ENCODE assay signal across 27 cellular contexts in the genomic region with DNA sequence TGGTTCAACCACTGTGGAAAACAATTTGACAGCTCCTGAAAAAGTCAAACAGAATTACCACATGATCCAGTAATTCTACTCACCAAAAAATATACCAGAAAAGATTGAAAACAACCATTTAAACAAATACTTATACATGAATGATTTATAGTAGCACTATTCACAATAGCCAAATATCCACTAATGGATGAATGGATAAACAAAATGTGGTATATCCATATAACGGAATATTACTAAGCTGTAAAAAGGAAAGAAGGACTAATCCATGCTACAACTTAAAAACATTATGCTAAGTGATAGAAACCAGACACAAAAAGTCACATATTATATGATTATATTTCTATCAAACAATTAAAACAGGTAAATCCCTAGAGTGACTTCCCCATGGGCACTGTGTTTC.
"Had no signal": no experiment of that assay in that cellular context is flagged by ENCODE, and none has a peak within 500 bp of the region (broad histone marks: within the 10 kb centered on the region; RNA-seq: fewer than 3 reads in every experiment).

No MANE protein-coding gene starts in this region.

- H3K4me1 Mint-ChIP-seq: memory B cell; naive thymus-derived CD4-positive, alpha-beta T cell; natural killer cell had no signal

- H3K27ac Mint-ChIP-seq: memory B cell; naive thymus-derived CD4-positive, alpha-beta T cell; natural killer cell had no signal

- H3K9me3 ChIP-seq: gastrocnemius medialis had no signal

- H3K4me3 ChIP-seq: coronary artery, dorsolateral prefrontal cortex, esophagus squamous epithelium, gastrocnemius medialis, heart right ventricle, left lung, lower lobe of right lung had no signal

- DNase-seq: dermis blood vessel endothelial cell; dorsolateral prefrontal cortex; effector CD4-positive, alpha-beta T cell; effector memory CD4-positive, alpha-beta T cell; erythroblast; esophagus squamous epithelium; foreskin fibroblast; foreskin melanocyte; gastrocnemius medialis; glutamatergic neuron; head of caudate nucleus; heart right ventricle; hippocampal formation; left cardiac atrium; left lung; left ventricle myocardium superior; lower lobe of right lung; mesendoderm; midbrain; naive thymus-derived CD4-positive, alpha-beta T cell; natural killer cell had no signal

- H3K36me3 ChIP-seq: esophagus squamous epithelium, gastrocnemius medialis, heart right ventricle, left lung, lower lobe of right lung had no signal

- H3K27me3 ChIP-seq: esophagus squamous epithelium, gastrocnemius medialis, left lung had no signal

- H3K4me3 Mint-ChIP-seq: memory B cell; naive thymus-derived CD4-positive, alpha-beta T cell; natural killer cell had no signal

- H3K27ac ChIP-seq: coronary artery, dorsolateral prefrontal cortex, esophagus squamous epithelium, gastrocnemius medialis, heart right ventricle, left lung, lower lobe of right lung had no signal

- H3K36me3 Mint-ChIP-seq: memory B cell; naive thymus-derived CD4-positive, alpha-beta T cell; natural killer cell had no signal

- H3K4me1 ChIP-seq: esophagus squamous epithelium, gastrocnemius medialis, heart right ventricle, left lung, lower lobe of right lung had no signal

- FAIRE-seq: endothelial cell of umbilical vein, islet of Langerhans, keratinocyte had no signal

- H3K9me3 Mint-ChIP-seq: natural killer cell had no signal

- ATAC-seq: esophagus mucosa; gastrocnemius medialis; heart right ventricle; left cardiac atrium; left lung; left ventricle myocardium superior; lower lobe of right lung; naive thymus-derived CD4-positive, alpha-beta T cell; natural killer cell had no signal
